In the genomic region with DNA sequence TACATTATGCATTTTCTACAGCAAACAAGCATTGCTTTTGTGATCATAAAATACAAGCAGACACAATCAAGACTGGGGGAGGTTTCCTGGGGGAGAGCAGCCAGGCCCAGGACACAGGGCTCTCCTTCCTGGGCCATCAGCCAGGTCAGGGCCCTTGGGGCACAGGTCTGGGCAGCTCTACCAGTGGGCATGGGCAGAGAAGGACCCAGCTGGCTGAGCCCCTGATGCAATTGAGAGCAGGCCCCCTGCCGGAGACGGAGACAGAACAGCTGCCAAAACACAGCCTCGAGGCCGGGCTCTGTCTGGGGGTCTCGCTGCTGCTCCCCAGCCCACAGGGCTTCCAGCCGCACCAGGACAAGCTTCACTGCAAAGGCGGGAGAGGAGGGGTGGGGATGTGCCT, we compare ENCODE assay signal across 11 cellular contexts. TPM values are rescaled to one million over a fixed set of nuclear protein-coding genes. Genes with fewer than 3 reads are reported as not detected.
A peak's percentile ranks its signal among the peaks of the same experiment; 100 is the strongest.
DNase-seq lines count a peak whose midpoint lies in the region; ATAC-seq, FAIRE-seq and TF ChIP-seq lines count a peak whose summit lies in the region.
"Not testable (repeated sequence)": the region's sequence is repeated elsewhere in the genome, so short reads cannot be mapped to it uniquely, and the experiment has no call there.
"Had no signal": no experiment of that assay in that cellular context is flagged by ENCODE, and none has a peak within 500 bp of the region (broad histone marks: within the 10 kb centered on the region; RNA-seq: fewer than 3 reads in every experiment).

No MANE protein-coding gene starts in this region.

- H3K79me1 ChIP-seq in H9 (ENCODE audit: insufficient read depth, low read depth, low read length, poor library complexity, severe bottlenecking): not testable (repeated sequence)

- H2AK5ac ChIP-seq in H9 (ENCODE audit: insufficient read length, low read length): not testable (repeated sequence)

- H3K4ac ChIP-seq in H9 (ENCODE audit: low read depth, low read length): not testable (repeated sequence)

- DNase-seq in H9; WTC11 (ENCODE audit: low spot score); caudate nucleus (lab: John Stamatoyannopoulos, UW); cardiac muscle cell (ENCODE audit: low read depth in 1 of 2, low spot score in 1 of 2); HepG2 (ENCODE audit: low spot score); osteocyte (ENCODE audit: extremely low spot score, unreplicated experiment): not testable (repeated sequence)

- not testable (repeated sequence) for H3K4me3 Mint-ChIP-seq in H9; WTC11; osteocyte (ENCODE audit: unreplicated experiment)

- in situ Hi-C loops in HepG2 (cut with HindIII; ENCODE audit: extremely low pct_ligation_motif_present, low pct_unique_long_range_greater_than_20kb): not testable (repeated sequence)

- POLR2A ChIA-PET in WTC11 (lab: Charles Lee): not testable (repeated sequence)
- POLR2A ChIA-PET in HepG2 (lab: Yijun Ruan, JAX): interaction anchor here (2.1 kb wide), 1 partner anchor 65 kb away, joined by 7 read pairs; no protein-coding TSS in a partner anchor

- H3K79me2 ChIP-seq in H9 (ENCODE audit: insufficient read depth, low read length) (peaks cover 16% of the 10 kb centered on the region; the same call in 1 of the 2 replicates), HepG2 (ENCODE audit: insufficient read depth, low read length) (peaks cover 66% of the 10 kb centered on the region)

- FAIRE-seq in HepG2 (lab: Jason Lieb, UNC): not testable (repeated sequence)

- CTCF ChIA-PET in WTC11 (lab: Charles Lee); HepG2 (lab: Yijun Ruan, JAX; ENCODE audit: low intra/inter-chr PET ratio, low total read pairs): not testable (repeated sequence)

- H3K9me3 Mint-ChIP-seq in H9; WTC11; osteocyte (ENCODE audit: unreplicated experiment): not testable (repeated sequence)

- not testable (repeated sequence) for H3K14ac ChIP-seq in H9 (ENCODE audit: insufficient read depth, low read length)

- H2BK120ac ChIP-seq in H9 (ENCODE audit: low read depth, low read length, poor library complexity, severe bottlenecking): not testable (repeated sequence)

- BruUV-seq in HepG2 (replicated peaks; lab: Mats Ljungman, UMichigan): not testable (repeated sequence)

- WGBS in H9 (ENCODE audit: extremely low coverage, insufficient read length, low lambda C conversion rate): no CpG with 5 or more reads among the region's 7 CpGs
- 96% methylated on average over 7 of the region's 7 CpGs for WGBS in HepG2 (ENCODE audit: low lambda C conversion rate)

- H3K4me3 ChIP-seq in cardiac muscle cell; HepG2 (replicated peaks in 1 of 3; ENCODE audit: insufficient read depth in 1 of 3, low read depth in 2 of 3, low read length in 3 of 3): not testable (repeated sequence)

- not testable (repeated sequence) for H2BK15ac ChIP-seq in H9 (ENCODE audit: low read depth, low read length)

- not testable (repeated sequence) for H4K20me1 ChIP-seq in H9 (ENCODE audit: control insufficient read depth, insufficient read depth, insufficient read length); HepG2 (ENCODE audit: insufficient read depth, low read length)

- not testable (repeated sequence) for H4K5ac ChIP-seq in H9 (ENCODE audit: insufficient read length, low read depth, low read length)

- ATAC-seq in WTC11, HepG2: not testable (repeated sequence)

- not testable (repeated sequence) for H3K9ac ChIP-seq in H9 (ENCODE audit: extremely low read depth, insufficient read length, low read length); HepG2 (ENCODE audit: insufficient read depth, low read depth, low read length)

- H3K4me1 Mint-ChIP-seq in H9: peaks cover 18 to 32% of the 10 kb centered on the region in 2 experiments
- H3K4me1 Mint-ChIP-seq in WTC11: peaks cover 36% of the 10 kb centered on the region
- H3K4me1 Mint-ChIP-seq in osteocyte (ENCODE audit: unreplicated experiment): peaks cover 72% of the 10 kb centered on the region

- not testable (repeated sequence) for H3K56ac ChIP-seq in H9 (ENCODE audit: insufficient read length, low read depth, low read length)

- H3K27ac Mint-ChIP-seq in H9: peak overlapping the region in 2 of 3 experiments; percentile 88 to 90; a peak in 4 of 7 replicates
- peak overlapping the region; percentile 95 for H3K27ac Mint-ChIP-seq in WTC11
- H3K27ac Mint-ChIP-seq in osteocyte (ENCODE audit: unreplicated experiment): peak overlapping the region; percentile 87

- H3K4me2 ChIP-seq in H9 (ENCODE audit: insufficient read depth, insufficient read length, low read length); HepG2 (ENCODE audit: low read depth, low read length): not testable (repeated sequence)

- not testable (repeated sequence) for H3K18ac ChIP-seq in H9 (ENCODE audit: insufficient read length, low read depth, low read length)

- not testable (repeated sequence) for H3K27me3 ChIP-seq in H9 (ENCODE audit: insufficient read depth, low read length); cardiac muscle cell; HepG2 (ENCODE audit: control insufficient read depth in 1 of 2, insufficient read depth in 2 of 2, low read length in 2 of 2)

- H3T11ph ChIP-seq in H9 (ENCODE audit: low read length): not testable (repeated sequence)

- not testable (repeated sequence) for H3K27ac ChIP-seq in H9 (ENCODE audit: insufficient read length, low read depth, low read length); HepG2 (ENCODE audit: extremely low read length, insufficient read depth, low read length)
- peak overlapping the region; percentile 97 for H3K27ac ChIP-seq in caudate nucleus (ENCODE audit: low read depth, low read length)
- peak overlapping the region; percentile 95 for H3K27ac ChIP-seq in cardiac muscle cell
- peak overlapping the region; percentile 99 for H3K27ac ChIP-seq in temporal lobe (ENCODE audit: low read depth, low read length)

- TF ChIP-seq POLR2A in HepG2 (IDR thresholded peaks at IDR 0.05; ENCODE audit: insufficient read depth in 1 of 2, low read depth in 2 of 2, low read length in 2 of 2): not testable (repeated sequence)

- H3K27me3 Mint-ChIP-seq in H9 (ENCODE audit: low read depth); WTC11 (ENCODE audit: low read depth); osteocyte (ENCODE audit: unreplicated experiment): not testable (repeated sequence)

- H2BK5ac ChIP-seq in H9 (ENCODE audit: insufficient read length, low read length): not testable (repeated sequence)

- peaks cover 13% of the 10 kb centered on the region for H3K36me3 ChIP-seq in cardiac muscle cell
- peaks cover 39 to 47% of the 10 kb centered on the region in 2 experiments for H3K36me3 ChIP-seq in HepG2 (replicated peaks in 1 of 2; ENCODE audit: control insufficient read depth in 1 of 2, insufficient read depth in 2 of 2, low read length in 2 of 2)

- H3K9me3 ChIP-seq in H9 (ENCODE audit: control insufficient read depth, low read depth, low read length); cardiac muscle cell (ENCODE audit: low read depth); HepG2 (ENCODE audit: low read length): not testable (repeated sequence)

- H3K36me3 Mint-ChIP-seq in H9 (ENCODE audit: insufficient read depth in 1 of 3, low read depth in 3 of 3) (peaks cover 36 to 54% (median 48%) of the 10 kb centered on the region in 3 experiments; a peak in 6 of 7 replicates), WTC11 (peaks cover 44% of the 10 kb centered on the region), osteocyte (ENCODE audit: unreplicated experiment) (peaks cover 19% of the 10 kb centered on the region)

- not testable (repeated sequence) for H3K4me1 ChIP-seq in H9 (ENCODE audit: insufficient read depth, low read length)
- H3K4me1 ChIP-seq in cardiac muscle cell (ENCODE audit: low read depth) (peaks cover 46% of the 10 kb centered on the region), HepG2 (ENCODE audit: insufficient read depth, low read length) (peaks cover 72% of the 10 kb centered on the region)

- not testable (repeated sequence) for H2BK20ac ChIP-seq in H9 (ENCODE audit: low read depth, low read length, poor library complexity, severe bottlenecking)

- TF ChIP-seq RAD21 in HepG2 (CRISPR knock-in tag; IDR thresholded peaks at IDR 0.05): not testable (repeated sequence)

- not testable (repeated sequence) for TF ChIP-seq EP300 in HepG2 (IDR thresholded peaks at IDR 0.05; ENCODE audit: low read depth in 2 of 2, low read length in 2 of 2); HepG2 (CRISPR knock-in tag; IDR thresholded peaks at IDR 0.05; ENCODE audit: borderline replicate concordance)

- H4K8ac ChIP-seq in H9 (replicated peaks; ENCODE audit: insufficient read length, low read depth, low read length): not testable (repeated sequence)

- not testable (repeated sequence) for TF ChIP-seq CTCF in H9 (conservative IDR thresholded peaks at IDR 0.05); WTC11 (IDR thresholded peaks at IDR 0.05); cardiac muscle cell (IDR thresholded peaks at IDR 0.05; ENCODE audit: low read depth, low read length); HepG2 (CRISPR knock-in tag; IDR thresholded peaks at IDR 0.05)
- peak; percentile 7 for TF ChIP-seq CTCF in osteocyte (IDR thresholded peaks at IDR 0.05)

- not testable (repeated sequence) for H4K91ac ChIP-seq in H9 (ENCODE audit: insufficient read length, low read depth, low read length)

- H3K23ac ChIP-seq in H9 (ENCODE audit: insufficient read length, low read depth, low read length): not testable (repeated sequence)

- not testable (repeated sequence) for H3K23me2 ChIP-seq in H9 (ENCODE audit: insufficient read length, low read depth, low read length, poor library complexity, severe bottlenecking)

- H2AFZ ChIP-seq in H9 (ENCODE audit: low read length); HepG2 (ENCODE audit: low read length): not testable (repeated sequence)

- H2BK12ac ChIP-seq in H9 (ENCODE audit: insufficient read length, low read depth, low read length): not testable (repeated sequence)

- intact Hi-C loops in HepG2 (cut with micrococcal nuclease; ENCODE audit: unreplicated experiment): not testable (repeated sequence)

RNA-seq across cellular contexts. Expression of gene BCAR1, which starts 10.8 kb away (rescaled TPM):
- 97.1 and 102 TPM in 2 replicates for total RNA-seq in H9 (2021)
- 87.3 to 95.6 TPM (median 88.6 TPM) in 3 replicates for total RNA-seq in WTC11 (2021)
- total RNA-seq in cardiac muscle cell: 105 and 121 TPM in 2 replicates
- 83.7 and 106 TPM in 2 replicates for polyA plus RNA-seq in cardiac muscle cell
- 35.9 and 48.1 TPM in 2 replicates for total RNA-seq in HepG2 (2016; rRNA removed; fragmentation: Illumina TruSeq; extraction: Trizol)
- 13.1 and 14.5 TPM in 2 replicates for total RNA-seq in HepG2 (2016; cell fraction: cytosol; rRNA removed; fragmentation: Illumina TruSeq; extraction: Trizol; ENCODE audit: low read depth)
- 33.1 and 51.1 TPM in 2 replicates for total RNA-seq in HepG2 (2016; cell fraction: insoluble cytoplasmic fraction; rRNA removed; fragmentation: Illumina TruSeq; extraction: Trizol)
- 38.7 and 43.1 TPM in 2 replicates for total RNA-seq in HepG2 (2016; cell fraction: membrane; rRNA removed; fragmentation: Illumina TruSeq; extraction: Trizol)
- 38.1 and 45.0 TPM in 2 replicates for total RNA-seq in HepG2 (2016; cell fraction: nucleus; rRNA removed; fragmentation: Illumina TruSeq; extraction: Trizol)
- 51.7 and 57.8 TPM in 2 replicates for polyA plus RNA-seq in HepG2 (2011; rRNA removed)
- polyA plus RNA-seq in HepG2 (2011; cell fraction: cytosol; rRNA removed): 31.6 and 53.3 TPM in 2 replicates
- 202 and 242 TPM in 2 replicates for polyA plus RNA-seq in HepG2 (2011; cell fraction: nucleus; rRNA removed)
- polyA plus RNA-seq in HepG2 (2012): 39.6 and 65.3 TPM in 2 replicates
- polyA plus RNA-seq in HepG2 (2016; cell fraction: cytosol; fragmentation: Illumina TruSeq; extraction: Trizol; ENCODE audit: low read depth): 13.2 and 13.9 TPM in 2 replicates
- polyA plus RNA-seq in HepG2 (2016; cell fraction: insoluble cytoplasmic fraction; fragmentation: Illumina TruSeq; extraction: Trizol; ENCODE audit: low read depth): 47.9 and 56.1 TPM in 2 replicates
- 24.5 and 27.8 TPM in 2 replicates for polyA plus RNA-seq in HepG2 (2016; cell fraction: membrane; fragmentation: Illumina TruSeq; extraction: Trizol; ENCODE audit: low read depth)
- 68.9 and 74.0 TPM in 2 replicates for polyA plus RNA-seq in HepG2 (2016; cell fraction: nucleus; fragmentation: Illumina TruSeq; extraction: Trizol; ENCODE audit: insufficient read depth, low read depth)
- 35.0 and 120 TPM in 2 replicates for polyA minus RNA-seq in HepG2 (2011; rRNA and poly(A)+ RNA removed; ENCODE audit: low replicate concordance)
- 32.5 and 33.4 TPM in 2 replicates for polyA minus RNA-seq in HepG2 (2011; cell fraction: cytosol; rRNA and poly(A)+ RNA removed)
- polyA minus RNA-seq in HepG2 (2011; cell fraction: nucleus; rRNA and poly(A)+ RNA removed): 77.6 and 107 TPM in 2 replicates
- total RNA-seq in osteocyte: 126 and 138 TPM in 2 replicates
- 17.2 TPM for total RNA-seq in temporal lobe

RNA-seq across cellular contexts. Expression of gene CTRB1, which starts 21.8 kb away (rescaled TPM):
- total RNA-seq in H9 (2021) (not detected in 2 replicates), WTC11 (2021) (3.9 to 5.7 TPM (median 5.7 TPM) in 3 replicates), cardiac muscle cell (not detected in 2 replicates), HepG2 (2016; rRNA removed; fragmentation: Illumina TruSeq; extraction: Trizol) (not detected in 2 replicates), osteocyte (not detected in 2 replicates), temporal lobe (not detected)
- polyA plus RNA-seq in cardiac muscle cell (0.22 and 1.1 TPM in 2 replicates), HepG2 (2011; rRNA removed) (0.55 TPM in 1 of 2 replicates, not detected in the other)
- total RNA-seq in HepG2 (2016; cell fraction: cytosol; rRNA removed; fragmentation: Illumina TruSeq; extraction: Trizol; ENCODE audit: low read depth): not detected in 2 replicates
- total RNA-seq in HepG2 (2016; cell fraction: insoluble cytoplasmic fraction; rRNA removed; fragmentation: Illumina TruSeq; extraction: Trizol): not detected in 2 replicates
- not detected in 2 replicates for total RNA-seq in HepG2 (2016; cell fraction: membrane; rRNA removed; fragmentation: Illumina TruSeq; extraction: Trizol)
- total RNA-seq in HepG2 (2016; cell fraction: nucleus; rRNA removed; fragmentation: Illumina TruSeq; extraction: Trizol): not detected in 2 replicates
- 0.13 and 0.14 TPM in 2 replicates for polyA plus RNA-seq in HepG2 (2011; cell fraction: cytosol; rRNA removed)
- polyA plus RNA-seq in HepG2 (2011; cell fraction: nucleus; rRNA removed): 0.47 TPM in 1 of 2 replicates, not detected in the other
- not detected in 2 replicates for polyA plus RNA-seq in HepG2 (2012)
- not detected in 2 replicates for polyA plus RNA-seq in HepG2 (2016; cell fraction: cytosol; fragmentation: Illumina TruSeq; extraction: Trizol; ENCODE audit: low read depth)
- polyA plus RNA-seq in HepG2 (2016; cell fraction: insoluble cytoplasmic fraction; fragmentation: Illumina TruSeq; extraction: Trizol; ENCODE audit: low read depth): not detected in 2 replicates
- polyA plus RNA-seq in HepG2 (2016; cell fraction: membrane; fragmentation: Illumina TruSeq; extraction: Trizol; ENCODE audit: low read depth): not detected in 2 replicates
- polyA plus RNA-seq in HepG2 (2016; cell fraction: nucleus; fragmentation: Illumina TruSeq; extraction: Trizol; ENCODE audit: insufficient read depth, low read depth): not detected in 2 replicates
- not detected in 2 replicates for polyA minus RNA-seq in HepG2 (2011; rRNA and poly(A)+ RNA removed; ENCODE audit: low replicate concordance)
- polyA minus RNA-seq in HepG2 (2011; cell fraction: cytosol; rRNA and poly(A)+ RNA removed): not detected in 2 replicates
- not detected in 2 replicates for polyA minus RNA-seq in HepG2 (2011; cell fraction: nucleus; rRNA and poly(A)+ RNA removed)
- total RNA-seq: Caco-2; CD4-positive, CD25-positive, alpha-beta regulatory T cell; Peyer's patch had no signal
- polyA plus RNA-seq: CD4-positive, CD25-positive, alpha-beta regulatory T cell; K562 had no signal

RNA-seq across cellular contexts. Expression of gene CTRB2, which starts 33.7 kb away (rescaled TPM):
- total RNA-seq in H9 (2021) (not detected in 2 replicates), WTC11 (2021) (5.8 to 11.8 TPM (median 6.8 TPM) in 3 replicates), cardiac muscle cell (0.63 TPM in 1 of 2 replicates, not detected in the other), HepG2 (2016; rRNA removed; fragmentation: Illumina TruSeq; extraction: Trizol) (not detected in 2 replicates), osteocyte (not detected in 2 replicates), temporal lobe (not detected)
- polyA plus RNA-seq in cardiac muscle cell (0.76 TPM in 1 of 2 replicates, not detected in the other), HepG2 (2011; rRNA removed) (0.13 and 0.39 TPM in 2 replicates)
- total RNA-seq in HepG2 (2016; cell fraction: cytosol; rRNA removed; fragmentation: Illumina TruSeq; extraction: Trizol; ENCODE audit: low read depth): not detected in 2 replicates
- not detected in 2 replicates for total RNA-seq in HepG2 (2016; cell fraction: insoluble cytoplasmic fraction; rRNA removed; fragmentation: Illumina TruSeq; extraction: Trizol)
- total RNA-seq in HepG2 (2016; cell fraction: membrane; rRNA removed; fragmentation: Illumina TruSeq; extraction: Trizol): not detected in 2 replicates
- not detected in 2 replicates for total RNA-seq in HepG2 (2016; cell fraction: nucleus; rRNA removed; fragmentation: Illumina TruSeq; extraction: Trizol)
- 0.13 TPM in 1 of 2 replicates, not detected in the other for polyA plus RNA-seq in HepG2 (2011; cell fraction: cytosol; rRNA removed)
- polyA plus RNA-seq in HepG2 (2011; cell fraction: nucleus; rRNA removed): 0.53 TPM in 1 of 2 replicates, not detected in the other
- 0.78 and 0.89 TPM in 2 replicates for polyA plus RNA-seq in HepG2 (2012)
- 0.40 TPM in 1 of 2 replicates, not detected in the other for polyA plus RNA-seq in HepG2 (2016; cell fraction: cytosol; fragmentation: Illumina TruSeq; extraction: Trizol; ENCODE audit: low read depth)
- polyA plus RNA-seq in HepG2 (2016; cell fraction: insoluble cytoplasmic fraction; fragmentation: Illumina TruSeq; extraction: Trizol; ENCODE audit: low read depth): not detected in 2 replicates
- 0.37 TPM in 1 of 2 replicates, not detected in the other for polyA plus RNA-seq in HepG2 (2016; cell fraction: membrane; fragmentation: Illumina TruSeq; extraction: Trizol; ENCODE audit: low read depth)
- polyA plus RNA-seq in HepG2 (2016; cell fraction: nucleus; fragmentation: Illumina TruSeq; extraction: Trizol; ENCODE audit: insufficient read depth, low read depth): not detected in 2 replicates
- polyA minus RNA-seq in HepG2 (2011; rRNA and poly(A)+ RNA removed; ENCODE audit: low replicate concordance): not detected in 2 replicates
- not detected in 2 replicates for polyA minus RNA-seq in HepG2 (2011; cell fraction: cytosol; rRNA and poly(A)+ RNA removed)
- not detected in 2 replicates for polyA minus RNA-seq in HepG2 (2011; cell fraction: nucleus; rRNA and poly(A)+ RNA removed)
- total RNA-seq: Caco-2; CD4-positive, CD25-positive, alpha-beta regulatory T cell; Peyer's patch had no signal
- polyA plus RNA-seq: CD4-positive, CD25-positive, alpha-beta regulatory T cell; K562 had no signal
